ENCODE assay signal across 11 cellular contexts in the genomic region with DNA sequence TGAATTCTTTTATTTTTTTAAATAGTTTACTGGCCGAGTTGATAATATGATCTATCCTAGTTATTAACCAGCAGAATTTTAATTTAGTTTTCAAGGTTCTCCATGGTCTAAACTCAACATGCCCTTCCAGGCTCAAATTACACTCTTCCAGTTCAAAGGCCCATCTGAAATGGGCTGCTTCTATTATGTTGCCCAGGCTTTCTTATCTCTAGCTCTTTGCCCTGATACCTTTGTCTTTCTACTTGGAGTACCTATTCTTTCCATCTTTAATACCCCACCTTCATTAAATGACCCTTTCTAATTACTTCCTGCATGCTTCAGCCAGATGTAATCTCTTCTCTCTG.
"Had no signal": no experiment of that assay in that cellular context is flagged by ENCODE, and none has a peak within 500 bp of the region (broad histone marks: within the 10 kb centered on the region; RNA-seq: fewer than 3 reads in every experiment).

No MANE protein-coding gene starts in this region.

- H3K4me3 Mint-ChIP-seq: activated CD4-positive, alpha-beta T cell treated with anti-CD3 and anti-CD28 coated beads, Interleukin-2, amount 10 ng/mL, durations not matched to agents 7 days and 5 days; activated naive CD4-positive, alpha-beta T cell treated with anti-CD3 and anti-CD28 coated beads for 36 hours; activated T-helper 17 cell treated with anti-CD3 and anti-CD28 coated beads, Interleukin-2, amount 50 U/mL, for 72 hours had no signal

- H3K27me3 Mint-ChIP-seq: activated CD4-positive, alpha-beta T cell treated with anti-CD3 and anti-CD28 coated beads, Interleukin-2, amount 10 ng/mL, durations not matched to agents 7 days and 5 days; activated T-helper 17 cell treated with anti-CD3 and anti-CD28 coated beads, Interleukin-2, amount 50 U/mL, for 72 hours had no signal

- H3K9me3 Mint-ChIP-seq: activated naive CD4-positive, alpha-beta T cell treated with anti-CD3 and anti-CD28 coated beads for 36 hours had no signal

- H3K27ac Mint-ChIP-seq: activated CD4-positive, alpha-beta T cell treated with anti-CD3 and anti-CD28 coated beads, Interleukin-2, amount 10 ng/mL, durations not matched to agents 7 days and 5 days; activated naive CD4-positive, alpha-beta T cell treated with anti-CD3 and anti-CD28 coated beads for 36 hours; activated T-helper 17 cell treated with anti-CD3 and anti-CD28 coated beads, Interleukin-2, amount 50 U/mL, for 72 hours had no signal

- FAIRE-seq: colon, TTC549 had no signal

- ATAC-seq: activated T-helper 17 cell treated with anti-CD3 and anti-CD28 coated beads, Interleukin-2, amount 50 U/mL, for 72 hours; left ventricle myocardium superior had no signal

- DNase-seq: activated CD4-positive, alpha-beta T cell treated with anti-CD3 and anti-CD28 coated beads, Interleukin-2, amount 10 ng/mL, durations not matched to agents 7 days and 5 days; activated CD4-positive, CD25-positive, alpha-beta regulatory T cell; activated naive CD4-positive, alpha-beta T cell treated with anti-CD3 and anti-CD28 coated beads for 36 hours; activated T-cell treated with anti-CD3 and anti-CD28 coated beads for 4 hours; foreskin melanocyte; head of caudate nucleus; islet precursor cell; left ventricle myocardium superior had no signal

- H3K4me1 Mint-ChIP-seq: activated CD4-positive, alpha-beta T cell treated with anti-CD3 and anti-CD28 coated beads, Interleukin-2, amount 10 ng/mL, durations not matched to agents 7 days and 5 days; activated T-helper 17 cell treated with anti-CD3 and anti-CD28 coated beads, Interleukin-2, amount 50 U/mL, for 72 hours had no signal
